25 cellular contexts compared by ENCODE assay signal in the genomic region with DNA sequence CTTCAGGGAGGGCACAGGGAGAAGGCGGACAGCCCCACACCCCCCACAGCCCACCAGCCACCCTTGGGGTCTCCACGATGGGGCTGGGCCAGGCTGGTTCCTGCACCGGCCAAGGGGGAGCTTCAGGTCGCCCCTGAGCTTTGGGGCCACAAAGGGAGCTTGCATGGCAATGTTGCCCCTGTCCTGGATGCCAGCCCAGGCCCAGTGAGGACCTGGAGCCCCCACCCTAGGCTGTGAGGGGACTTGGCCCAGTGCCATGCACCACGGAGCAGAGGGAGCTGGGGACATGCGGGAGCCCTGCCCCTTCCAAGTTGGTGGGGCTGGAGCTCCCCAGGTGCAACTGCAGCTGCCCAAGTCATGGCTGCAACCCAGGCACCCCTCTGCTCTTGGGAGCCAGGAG. TPM values are rescaled to one million over a fixed set of nuclear protein-coding genes. Genes with fewer than 3 reads are reported as not detected.
"Had no signal": no experiment of that assay in that cellular context is flagged by ENCODE, and none has a peak within 500 bp of the region (broad histone marks: within the 10 kb centered on the region; RNA-seq: fewer than 3 reads in every experiment).

No MANE protein-coding gene starts in this region.

- H3K9me3 ChIP-seq: left lung, psoas muscle, vagina had no signal

- H3K9ac ChIP-seq: parathyroid adenoma had no signal

- H3K4me1 ChIP-seq: left lung, parathyroid adenoma, vagina had no signal

- H3K27ac Mint-ChIP-seq: activated B cell treated with CpG ODN at 0.5 μM for 24 hours; activated CD8-positive, alpha-beta T cell treated with anti-CD3 and anti-CD28 coated beads for 36 hours; activated T-helper 17 cell treated with anti-CD3 and anti-CD28 coated beads, Interleukin-2, amount 50 U/mL, for 72 hours; nephron progenitor cell; stimulated activated naive CD8-positive, alpha-beta T cell treated with anti-CD3 and anti-CD28 coated beads, Interleukin-15, Interleukin-2, amounts not matched to agents 100 ng/mL and 50 ng/mL, for 24 hours; T-helper 17 cell; type B pancreatic cell had no signal

- ATAC-seq: activated CD8-positive, alpha-beta T cell treated with anti-CD3 and anti-CD28 coated beads for 36 hours; activated T-cell treated with anti-CD3 and anti-CD28 coated beads, Interleukin-2, amount 50 U/mL, for 4 hours; activated T-helper 17 cell treated with anti-CD3 and anti-CD28 coated beads, Interleukin-2, amount 50 U/mL, for 72 hours; left lung; T-helper 17 cell had no signal

- H3K79me2 ChIP-seq: parathyroid adenoma had no signal

- H3K4me3 Mint-ChIP-seq: activated B cell treated with CpG ODN at 0.5 μM for 24 hours; activated CD8-positive, alpha-beta T cell treated with anti-CD3 and anti-CD28 coated beads for 36 hours; activated T-cell treated with anti-CD3 and anti-CD28 coated beads, Interleukin-2, amount 50 U/mL, for 4 hours; activated T-helper 17 cell treated with anti-CD3 and anti-CD28 coated beads, Interleukin-2, amount 50 U/mL, for 72 hours; nephron progenitor cell; stimulated activated naive CD8-positive, alpha-beta T cell treated with anti-CD3 and anti-CD28 coated beads, Interleukin-15, Interleukin-2, amounts not matched to agents 100 ng/mL and 50 ng/mL, for 24 hours; T-helper 17 cell; type B pancreatic cell had no signal

- H3K27me3 Mint-ChIP-seq: activated B cell treated with CpG ODN at 0.5 μM for 24 hours; activated CD8-positive, alpha-beta T cell treated with anti-CD3 and anti-CD28 coated beads for 36 hours; activated T-helper 17 cell treated with anti-CD3 and anti-CD28 coated beads, Interleukin-2, amount 50 U/mL, for 72 hours; stimulated activated naive CD8-positive, alpha-beta T cell treated with anti-CD3 and anti-CD28 coated beads, Interleukin-15, Interleukin-2, amounts not matched to agents 100 ng/mL and 50 ng/mL, for 24 hours; T-helper 17 cell; type B pancreatic cell had no signal

- H3K9me3 Mint-ChIP-seq: activated B cell treated with CpG ODN at 0.5 μM for 24 hours; activated CD8-positive, alpha-beta T cell treated with anti-CD3 and anti-CD28 coated beads for 36 hours; activated T-cell treated with anti-CD3 and anti-CD28 coated beads, Interleukin-2, amount 50 U/mL, for 4 hours; activated T-helper 17 cell treated with anti-CD3 and anti-CD28 coated beads, Interleukin-2, amount 50 U/mL, for 72 hours; stimulated activated naive CD8-positive, alpha-beta T cell treated with anti-CD3 and anti-CD28 coated beads, Interleukin-15, Interleukin-2, amounts not matched to agents 100 ng/mL and 50 ng/mL, for 24 hours; type B pancreatic cell had no signal

- FAIRE-seq: endothelial cell of umbilical vein had no signal

- H3K4me3 ChIP-seq: left lung, psoas muscle, vagina had no signal

- H2AFZ ChIP-seq: parathyroid adenoma had no signal

- H3K4me1 Mint-ChIP-seq: nephron progenitor cell had no signal

- H3K27me3 ChIP-seq: left lung, vagina had no signal

- H3K36me3 ChIP-seq: vagina had no signal

- H3K27ac ChIP-seq: left lung, parathyroid adenoma, vagina had no signal

- DNase-seq: activated B cell treated with CpG ODN at 0.5 μM for 24 hours; activated CD4-positive, alpha-beta T cell treated with anti-CD3 and anti-CD28 coated beads, Interleukin-2, amount 50 U/mL, for 1 hour; activated CD8-positive, alpha-beta T cell treated with anti-CD3 and anti-CD28 coated beads for 36 hours; activated gamma-delta T cell treated with Interleukin-2 at 50 U/mL for 16 hours; activated naive CD4-positive, alpha-beta T cell treated with anti-CD3 and anti-CD28 coated beads, Interleukin-2, amount 50 U/mL, for 16 hours; activated T-cell treated with anti-CD3 and anti-CD28 coated beads, Interleukin-2, amount 50 U/mL, for 4 hours; amniotic stem cell; central memory CD4-positive, alpha-beta T cell; head of caudate nucleus; kidney glomerular epithelial cell; mammary epithelial cell; nephron progenitor cell; psoas muscle; stimulated activated CD4-positive, alpha-beta T cell treated with anti-CD3 and anti-CD28 coated beads, Interleukin-2, amount 100 ng/mL, for 48 hours; T-helper 17 cell; T1000 had no signal

RNA-seq across cellular contexts. Expression of a gene that starts 50.5 kb away (rescaled TPM):
- total RNA-seq: activated CD8-positive, alpha-beta T cell treated with anti-CD3 and anti-CD28 coated beads for 36 hours; activated T-helper 17 cell treated with anti-CD3 and anti-CD28 coated beads, Interleukin-2, amount 50 U/mL, for 72 hours; endothelial cell of umbilical vein; fibroblast of villous mesenchyme; mammary epithelial cell; T-helper 17 cell; vagina had no signal
- polyA plus RNA-seq: fibroblast of lung had no signal
